In the genomic region with DNA sequence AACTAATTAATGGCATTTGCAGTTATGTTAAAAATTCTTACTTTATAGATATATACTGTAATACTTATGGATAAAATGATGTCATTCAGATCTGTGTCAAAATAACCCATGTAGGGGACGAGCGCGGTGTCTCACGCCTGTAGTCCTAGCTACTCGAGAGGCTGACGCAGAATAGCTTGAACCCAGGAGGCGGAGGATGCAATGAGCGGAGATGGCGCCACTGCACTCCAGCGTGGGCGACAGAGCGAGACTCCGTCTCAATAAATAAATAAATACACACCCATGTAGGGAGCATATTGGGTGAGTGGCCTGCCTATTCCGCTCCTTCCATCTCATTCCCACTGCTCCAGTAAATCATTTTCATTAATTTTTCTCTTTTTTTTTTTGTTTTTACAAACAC, we compare ENCODE assay signal across 8 cellular contexts. TPM values are rescaled to one million over a fixed set of nuclear protein-coding genes. Genes with fewer than 3 reads are reported as not detected.
DNase-seq lines count a peak whose midpoint lies in the region; ATAC-seq and TF ChIP-seq lines count a peak whose summit lies in the region.

No MANE protein-coding gene starts in this region.

- CTCF ChIA-PET in AG04449 (lab: Yijun Ruan, JAX), result interaction anchor here (4.4 kb wide), 1 partner anchor 15 kb away, joined by 22 read pairs; no protein-coding TSS in a partner anchor

- no peaks in the 10 kb centered on the region for H3K27me3 ChIP-seq in MM.1S (replicated peaks; ENCODE audit: insufficient read depth, low read length)
- H3K27me3 ChIP-seq in brain microvascular endothelial cell (replicated peaks), result no peaks in the 10 kb centered on the region
- no peaks in the 10 kb centered on the region for H3K27me3 ChIP-seq in lower lobe of right lung (ENCODE audit: low read depth)
- H3K27me3 ChIP-seq in upper lobe of left lung, result no peaks in the 10 kb centered on the region

- peaks cover 14% of the 10 kb centered on the region; the same call in 1 of the 2 replicates for H3K36me3 ChIP-seq in MM.1S (replicated peaks; ENCODE audit: insufficient read depth, low read length)
- peaks cover 26% of the 10 kb centered on the region for H3K36me3 ChIP-seq in brain microvascular endothelial cell (replicated peaks)
- peaks cover 39% of the 10 kb centered on the region for H3K36me3 ChIP-seq in lower lobe of right lung
- peaks cover 4 to 40% (median 32%) of the 10 kb centered on the region in 4 donors for H3K36me3 ChIP-seq in upper lobe of left lung

- 66 to 67% methylated on average over 14 of the region's 14 CpGs for WGBS in upper lobe of left lung, 2 donors

- in situ Hi-C loops in brain microvascular endothelial cell (cut with HindIII; ENCODE audit: low pct_ligation_motif_present, low sequenced_read_pairs), result no loop called here

- H3K9me3 ChIP-seq in MM.1S (replicated peaks; ENCODE audit: insufficient read depth, low read length) (no peaks in the 10 kb centered on the region), lower lobe of right lung (no peaks in the 10 kb centered on the region), upper lobe of left lung (no peaks in the 10 kb centered on the region)

- peaks cover 7% of the 10 kb centered on the region; the same call in 1 of the 2 replicates for H3F3A ChIP-seq in MM.1S (ENCODE audit: insufficient read depth, low read length)

- H3K27ac ChIP-seq in MM.1S (ENCODE audit: low read length) (no peak overlapping the region; the same call in 1 of the 2 replicates), brain microvascular endothelial cell (peak overlapping the region; percentile 87), lower lobe of right lung (peak overlapping the region; percentile 88), upper lobe of left lung (peak overlapping the region in 3 of 4 donors; percentile 84 to 90 (median 88))

- H3K4me1 ChIP-seq in MM.1S (ENCODE audit: low read length) (no peaks in the 10 kb centered on the region), lower lobe of right lung (peaks cover 6% of the 10 kb centered on the region), upper lobe of left lung (peaks cover 0 to 15% (median 1%) of the 10 kb centered on the region in 4 donors)

- H3K4me2 ChIP-seq in MM.1S (ENCODE audit: low read depth, low read length), result peak overlapping the region; percentile 48; the same call in 1 of the 2 replicates

- H2AFZ ChIP-seq in MM.1S (ENCODE audit: low read length), result no peak overlapping the region

- peak overlapping the region; percentile 65; the same call in 1 of the 2 replicates for H3K9ac ChIP-seq in MM.1S (ENCODE audit: low read length)

- peak overlapping the region; percentile 79 for H3K4me3 ChIP-seq in AG04449 (ENCODE audit: low read depth, low read length)
- peak overlapping the region; percentile 60 for H3K4me3 ChIP-seq in MM.1S (ENCODE audit: low read length)
- peak overlapping the region; percentile 80 for H3K4me3 ChIP-seq in brain microvascular endothelial cell (ENCODE audit: low read depth, low read length)
- H3K4me3 ChIP-seq in lower lobe of right lung, result peak overlapping the region; percentile 60
- H3K4me3 ChIP-seq in upper lobe of left lung, result peak overlapping the region; percentile 23 to 67 (median 66)

- no peak for TF ChIP-seq POLR2A in upper lobe of left lung (IDR thresholded peaks at IDR 0.05)

- no peak for TF ChIP-seq CTCF in AG04449 (IDR thresholded peaks at IDR 0.05; ENCODE audit: insufficient read depth, low read length, missing control alignments)
- TF ChIP-seq CTCF in MM.1S (IDR thresholded peaks at IDR 0.05; ENCODE audit: low read length), result no peak
- no peak for TF ChIP-seq CTCF in brain microvascular endothelial cell (IDR thresholded peaks at IDR 0.05; ENCODE audit: low read depth, low read length, missing control alignments)
- TF ChIP-seq CTCF in lower lobe of right lung (IDR thresholded peaks at IDR 0.05), result no peak
- no peak for TF ChIP-seq CTCF in upper lobe of left lung (IDR thresholded peaks at IDR 0.05)

- H3K9me2 ChIP-seq in MM.1S (replicated peaks; ENCODE audit: insufficient read depth, low read length), result no peaks in the 10 kb centered on the region

- H4K20me1 ChIP-seq in MM.1S (ENCODE audit: insufficient read depth, low read length), result peaks cover 18% of the 10 kb centered on the region

- ATAC-seq in lower lobe of right lung, result peak; percentile 39 to 70
- peak in 1 of 2 donors; percentile 10 for ATAC-seq in upper lobe of left lung (ENCODE audit: low FRiP score in 2 of 2)

- no peak for TF ChIP-seq EP300 in upper lobe of left lung (IDR thresholded peaks at IDR 0.05)

- H3K79me2 ChIP-seq in MM.1S (ENCODE audit: low read length), result peaks cover 94% of the 10 kb centered on the region

- intact Hi-C loops in lower lobe of right lung (cut with DNase I), result no loop called here

- DNase-seq in AG04449 (ENCODE audit: low read depth, low spot score) (no peak), MM.1S (no peak), brain microvascular endothelial cell (peak; percentile 20), lower lobe of right lung (no peak), upper lobe of left lung (no peak), NCI-H146 treated with DMSO at 0.1 percent for 48 hours (lab: John Stamatoyannopoulos, UW; ENCODE audit: unreplicated experiment) (no peak), NCI-H774 (lab: John Stamatoyannopoulos, UW) (no peak), GOT3 (lab: John Stamatoyannopoulos, UW) (no peak)

- POLR2A ChIA-PET in AG04449 (lab: Yijun Ruan, JAX), result no interaction called here

RNA-seq across cellular contexts. Expression of gene SNU13, which starts 7.1 kb away (rescaled TPM):
- total RNA-seq in lower lobe of right lung (95.9 TPM), upper lobe of left lung (100 to 1,000 TPM in 3 of 6 donors, 10 to 100 TPM in 3; 40.9 to 124 (median 92.0) TPM)

RNA-seq across cellular contexts. Expression of gene MEI1, which starts 17.7 kb away (rescaled TPM):
- total RNA-seq in lower lobe of right lung (4.3 TPM), upper lobe of left lung (10 to 100 TPM in 2 of 6 donors, 1 to 10 TPM in 3, under 1 TPM in 1; 0.89 to 20.7 (median 5.7) TPM)
